ENCODE assay signal across 11 cellular contexts in genomic region chr18:7830468-7830867, GRCh38.
DNase-seq lines count a peak whose midpoint lies in the region; ATAC-seq and TF ChIP-seq lines count a peak whose summit lies in the region.
"Had no signal": no experiment of that assay in that cellular context is flagged by ENCODE, and none has a peak within 500 bp of the region (broad histone marks: within the 10 kb centered on the region; RNA-seq: fewer than 3 reads in every experiment).

No MANE protein-coding gene starts in this region.

- H3K79me1 ChIP-seq in neuronal stem cell (ENCODE audit: low read depth, low read length), result no peaks in the 10 kb centered on the region

- dilution Hi-C loops in mammary epithelial cell (cut with HindIII; ENCODE audit: low sequenced_read_pairs), result no loop called here

- H4K91ac ChIP-seq in neuronal stem cell (ENCODE audit: low read depth, low read length, poor library complexity), result no peak overlapping the region

- BruUV-seq in MCF 10A (replicated peaks; lab: Mats Ljungman, UMichigan) (no TSS peak), mammary epithelial cell (replicated peaks; lab: Mats Ljungman, UMichigan) (no TSS peak)

- WGBS in mammary epithelial cell (ENCODE audit: low coverage, missing lambda C conversion rate), result 87% methylated on average over 3 of the region's 3 CpGs
- no CpG with 5 or more reads among the region's 3 CpGs for WGBS in neuronal stem cell (ENCODE audit: extremely low coverage in 2 of 2, insufficient read length in 2 of 2, insufficient replicate concordance in 1 of 2), 2 donors

- no peak overlapping the region for H3K9ac ChIP-seq in mammary epithelial cell (ENCODE audit: insufficient read depth, low read length)
- no peak overlapping the region for H3K9ac ChIP-seq in neuronal stem cell (ENCODE audit: low read depth, low read length, poor library complexity)
- H3K9ac ChIP-seq: KMS-11 had no signal

- no peak overlapping the region for H2AK5ac ChIP-seq in neuronal stem cell (ENCODE audit: low read depth, low read length)

- POLR2A ChIA-PET in MCF 10A (lab: Yijun Ruan, JAX), result no interaction called here
- POLR2A ChIA-PET in RWPE1 (lab: Yijun Ruan, JAX; ENCODE audit: low non-redundant PET), result no interaction called here

- peaks cover 10% of the 10 kb centered on the region for H3K79me2 ChIP-seq in mammary epithelial cell (ENCODE audit: insufficient read depth, low read length)

- H3K36me3 Mint-ChIP-seq in MCF 10A (ENCODE audit: insufficient read depth, unreplicated experiment), result no peaks in the 10 kb centered on the region

- no peaks in the 10 kb centered on the region for H3K4me1 ChIP-seq in mammary epithelial cell (ENCODE audit: insufficient read depth, low read length)
- no peaks in the 10 kb centered on the region for H3K4me1 ChIP-seq in neuronal stem cell (ENCODE audit: control insufficient read depth in 2 of 2, insufficient read depth in 1 of 2, low read depth in 1 of 2, low read length in 2 of 2)

- no peaks in the 10 kb centered on the region for H3K27me3 ChIP-seq in mammary epithelial cell (ENCODE audit: insufficient read depth, low read length)
- no peaks in the 10 kb centered on the region for H3K27me3 ChIP-seq in neuronal stem cell (ENCODE audit: control insufficient read depth in 3 of 3, insufficient read depth in 3 of 3, low read depth in 1 of 3, low read length in 3 of 3)
- H3K27me3 ChIP-seq: heart left ventricle had no signal

- H3K4me1 Mint-ChIP-seq in MCF 10A (ENCODE audit: insufficient read depth, unreplicated experiment), result peaks cover 9% of the 10 kb centered on the region

- ATAC-seq in HG03378 (IDR thresholded peaks at IDR 0.05; ENCODE audit: unreplicated experiment), result peak; percentile 61

- H3K9me3 Mint-ChIP-seq in MCF 10A (ENCODE audit: unreplicated experiment), result peaks cover 8% of the 10 kb centered on the region

- H3K23ac ChIP-seq in neuronal stem cell (ENCODE audit: low read depth, low read length, poor library complexity), result no peak overlapping the region

- H3K27me3 Mint-ChIP-seq in MCF 10A (ENCODE audit: insufficient read depth, unreplicated experiment), result no peaks in the 10 kb centered on the region

- H2BK15ac ChIP-seq in neuronal stem cell (ENCODE audit: low read length), result no peak overlapping the region

- no peaks in the 10 kb centered on the region for H3K36me3 ChIP-seq in mammary epithelial cell (ENCODE audit: insufficient read depth, low read length)
- H3K36me3 ChIP-seq in neuronal stem cell (replicated peaks in 1 of 2; ENCODE audit: control insufficient read depth in 2 of 2, insufficient read depth in 2 of 2, low read length in 2 of 2), result no peaks in the 10 kb centered on the region
- H3K36me3 ChIP-seq: heart left ventricle had no signal

- no peak overlapping the region for H3K27ac Mint-ChIP-seq in MCF 10A (ENCODE audit: low read depth, unreplicated experiment)

- no peak overlapping the region for H3K18ac ChIP-seq in neuronal stem cell (ENCODE audit: low read length)

- H3K4me2 ChIP-seq in mammary epithelial cell (ENCODE audit: insufficient read depth, low read depth, low read length), result no peak overlapping the region
- H3K4me2 ChIP-seq in neuronal stem cell (ENCODE audit: insufficient read depth, low read length, poor library complexity, severe bottlenecking), result no peak overlapping the region
- H3K4me2 ChIP-seq: KMS-11 had no signal

- H3K9me3 ChIP-seq in mammary epithelial cell (replicated peaks; ENCODE audit: insufficient read depth, low read length) (no peaks in the 10 kb centered on the region), neuronal stem cell (replicated peaks in 1 of 2; ENCODE audit: control insufficient read depth in 2 of 2, insufficient read depth in 1 of 2, low read depth in 1 of 2, low read length in 2 of 2) (peaks cover 0 to 6% of the 10 kb centered on the region in 2 donors)

- H2AFZ ChIP-seq in mammary epithelial cell (ENCODE audit: low read depth, low read length) (no peak overlapping the region), neuronal stem cell (ENCODE audit: low read length) (no peak overlapping the region)

- no peak overlapping the region for H3K14ac ChIP-seq in neuronal stem cell (ENCODE audit: low read length)

- H3K4me3 ChIP-seq in mammary epithelial cell (replicated peaks in 1 of 3; ENCODE audit: insufficient read depth in 1 of 3, low read depth in 2 of 3, low read length in 3 of 3) (no peak overlapping the region), neuronal stem cell (ENCODE audit: low read length in 2 of 2) (no peak overlapping the region)
- H3K4me3 ChIP-seq: heart left ventricle had no signal

- H3K27ac ChIP-seq in mammary epithelial cell (ENCODE audit: insufficient read depth, low read depth, low read length) (no peak overlapping the region), RWPE1 (no peak overlapping the region), neuronal stem cell (replicated peaks; ENCODE audit: low read length) (no peak overlapping the region)
- H3K27ac ChIP-seq: heart left ventricle, KMS-11 had no signal

- CTCF ChIA-PET in MCF 10A (lab: Yijun Ruan, JAX), result no interaction called here
- CTCF ChIA-PET in mammary epithelial cell (lab: Charles Lee; ENCODE audit: low non-redundant PET), result no interaction called here
- CTCF ChIA-PET in RWPE1 (lab: Yijun Ruan, JAX), result no interaction called here

- H4K8ac ChIP-seq in neuronal stem cell (ENCODE audit: low read depth, low read length), result no peak overlapping the region

- no peak overlapping the region for H3K4me3 Mint-ChIP-seq in MCF 10A (ENCODE audit: unreplicated experiment)

- H2BK120ac ChIP-seq in neuronal stem cell (ENCODE audit: low read depth, low read length), result no peak overlapping the region

- H3K4ac ChIP-seq in neuronal stem cell (ENCODE audit: low read length), result no peak overlapping the region

- no peaks in the 10 kb centered on the region for H4K20me1 ChIP-seq in mammary epithelial cell (ENCODE audit: insufficient read depth, low read length)

- in situ Hi-C loops in mammary epithelial cell (cut with MboI; ENCODE audit: low sequenced_read_pairs in 2 of 2), result no loop called here

- H2BK5ac ChIP-seq in neuronal stem cell (ENCODE audit: low read length), result no peak overlapping the region

- TF ChIP-seq CTCF in MCF 10A (IDR thresholded peaks at IDR 0.05; ENCODE audit: unreplicated experiment) (no peak), mammary epithelial cell (conservative IDR thresholded peaks at IDR 0.05 in 1 of 2, IDR thresholded peaks at IDR 0.05 in 1 of 2; ENCODE audit: extremely low read depth in 1 of 2, insufficient read depth in 1 of 2, low read depth in 1 of 2, low read length in 2 of 2) (no peak), RWPE1 (conservative IDR thresholded peaks at IDR 0.05; ENCODE audit: low read depth) (no peak)

- no peak overlapping the region for H2BK12ac ChIP-seq in neuronal stem cell (ENCODE audit: low read length)

- intact Hi-C loops in MCF 10A (cut with micrococcal nuclease) (no loop called here), mammary epithelial cell (cut with micrococcal nuclease) (no loop called here)

- peak; percentile 35 for DNase-seq in MCF 10A (ENCODE audit: unreplicated experiment)
- no peak for DNase-seq in mammary epithelial cell
- DNase-seq in RWPE1 (ENCODE audit: low spot score), result peak; percentile 57
- no peak for DNase-seq in glomerular visceral epithelial cell (ENCODE audit: extremely low spot score)
- no peak for DNase-seq in neuronal stem cell (ENCODE audit: low spot score)
- DNase-seq in NCI-H128 (lab: John Stamatoyannopoulos, UW; ENCODE audit: unreplicated experiment), result no peak
- no peak for DNase-seq in NCI-H226
- DNase-seq: anterior cingulate cortex, heart left ventricle had no signal

Comparison
In these comparisons a context has a peak if more than half of its experiments do, and no peak if none do; other contexts are left out.
1. DNase-seq: peak in MCF 10A (single experiment) and RWPE1 (single experiment); none in mammary epithelial cell (single experiment), glomerular visceral epithelial cell (single experiment), neuronal stem cell (single experiment), NCI-H128 (single experiment) and NCI-H226 (single experiment).